Comparison of ENCODE assay signal across 1 cellular context in the genomic region with DNA sequence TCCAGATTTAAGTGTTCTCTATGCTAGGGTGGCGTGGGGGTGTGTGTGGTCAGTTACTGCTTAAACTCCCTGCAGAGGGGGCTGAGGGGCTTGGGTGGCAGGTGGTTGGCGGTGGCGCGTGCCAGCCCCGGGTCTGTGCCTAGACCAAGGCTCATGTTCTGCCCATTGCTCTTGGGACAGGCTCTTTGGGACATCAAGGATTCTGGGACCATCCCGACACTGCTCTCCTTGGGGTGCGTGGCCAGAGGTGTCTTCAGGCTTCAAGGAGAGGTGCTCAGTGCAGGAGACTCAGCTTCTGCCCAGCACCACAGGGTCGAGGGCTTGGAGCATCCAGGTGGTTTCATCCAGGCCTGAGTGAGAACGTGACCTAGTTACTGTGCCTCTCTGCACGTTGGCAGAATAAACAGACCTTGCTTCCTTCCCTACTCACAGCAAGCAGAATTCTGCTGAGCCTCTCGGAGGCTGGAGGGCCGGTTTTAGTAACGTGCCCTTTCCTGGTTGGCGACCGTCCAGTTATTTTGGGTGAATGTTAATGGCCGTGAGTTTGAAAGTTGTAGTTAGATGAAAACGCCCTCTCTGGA.
TF ChIP-seq lines count a peak whose summit lies in the region.

No MANE protein-coding gene starts in this region.

TF ChIP-seq in A549, 52 proteins besides CTCF, POLR2A, EP300 and RAD21 (continued from another document):
- no peak for TF ChIP-seq REST (IDR thresholded peaks at IDR 0.05)
- TF ChIP-seq FOSL2 (IDR thresholded peaks at IDR 0.05) = no peak
- TF ChIP-seq FOSL2 (CRISPR knock-in tag; IDR thresholded peaks at IDR 0.05) = no peak
- no peak for TF ChIP-seq CEBPB (IDR thresholded peaks at IDR 0.05)
